12 cellular contexts compared by ENCODE assay signal in the genomic region with DNA sequence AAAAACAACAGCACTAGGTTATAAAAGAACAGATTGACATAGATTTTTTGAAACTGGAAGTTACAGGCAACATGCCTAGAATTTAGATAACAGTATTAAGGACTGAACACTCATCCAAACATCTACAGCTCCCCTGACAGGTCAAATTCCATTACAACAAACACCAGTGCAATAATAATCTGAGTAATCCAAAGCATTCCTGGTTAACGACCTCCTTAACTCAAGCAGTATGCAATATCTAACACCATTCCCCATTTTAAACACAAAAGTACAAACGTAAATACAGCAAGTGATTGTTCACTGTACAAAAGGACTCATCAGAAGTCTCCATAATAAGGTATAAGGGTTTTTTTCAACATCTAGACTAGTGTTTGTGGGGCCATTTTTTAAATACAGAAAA. TPM values are rescaled to one million over a fixed set of nuclear protein-coding genes. Genes with fewer than 3 reads are reported as not detected.
DNase-seq lines count a peak whose midpoint lies in the region; ATAC-seq and TF ChIP-seq lines count a peak whose summit lies in the region.
"Had no signal": no experiment of that assay in that cellular context is flagged by ENCODE, and none has a peak within 500 bp of the region (broad histone marks: within the 10 kb centered on the region; RNA-seq: fewer than 3 reads in every experiment).

No MANE protein-coding gene starts in this region.

- H3K27me3 ChIP-seq in cardiac muscle cell (no peaks in the 10 kb centered on the region), smooth muscle cell (ENCODE audit: low read depth) (no peaks in the 10 kb centered on the region)

- no peaks in the 10 kb centered on the region for H3K9me3 Mint-ChIP-seq in activated naive CD4-positive, alpha-beta T cell treated with anti-CD3 and anti-CD28 coated beads, Interleukin-2, amount 50 U/mL, for 24 hours
- H3K9me3 Mint-ChIP-seq: activated T-cell treated with anti-CD3 and anti-CD28 coated beads, Interleukin-2, amount 50 U/mL, for 4 hours had no signal

- H3K9ac ChIP-seq in smooth muscle cell (ENCODE audit: low read depth): no peak overlapping the region

- peaks cover 99% of the 10 kb centered on the region for H3K79me2 ChIP-seq in smooth muscle cell (ENCODE audit: low read depth)

- H3K36me3 Mint-ChIP-seq in activated naive CD4-positive, alpha-beta T cell treated with anti-CD3 and anti-CD28 coated beads, Interleukin-2, amount 50 U/mL, for 24 hours: peaks cover 12% of the 10 kb centered on the region

- no peaks in the 10 kb centered on the region for H3K36me3 ChIP-seq in cardiac muscle cell
- no peaks in the 10 kb centered on the region for H3K36me3 ChIP-seq in smooth muscle cell (ENCODE audit: low read depth)
- H3K36me3 ChIP-seq: WERI-Rb-1 had no signal

- no peak for DNase-seq in activated naive CD4-positive, alpha-beta T cell treated with anti-CD3 and anti-CD28 coated beads, Interleukin-2, amount 50 U/mL, for 16 hours
- peak; percentile 74 for DNase-seq in astrocyte of the spinal cord (ENCODE audit: low read depth, low spot score)
- peak in 1 of 2 donors; percentile 81 for DNase-seq in cardiac muscle cell (ENCODE audit: low read depth in 1 of 2, low spot score in 1 of 2)
- DNase-seq in smooth muscle cell (lab: John Stamatoyannopoulos, UW; ENCODE audit: unreplicated experiment): no peak
- DNase-seq in activated CD8-positive, alpha-beta memory T cell treated with anti-CD3 and anti-CD28 coated beads, Interleukin-2, amount 50 U/mL, for 4 hours: no peak
- no peak for DNase-seq in NOMO-1 (lab: John Stamatoyannopoulos, UW; ENCODE audit: unreplicated experiment in 2 of 2)
- DNase-seq: activated T-cell treated with anti-CD3 and anti-CD28 coated beads, Interleukin-2, amount 50 U/mL, for 4 hours; NCI-H1694 treated with DMSO at 0.1 percent for 48 hours; WERI-Rb-1 had no signal

- H3K4me1 Mint-ChIP-seq in activated naive CD4-positive, alpha-beta T cell treated with anti-CD3 and anti-CD28 coated beads, Interleukin-2, amount 50 U/mL, for 24 hours: peaks cover 73% of the 10 kb centered on the region

- peak overlapping the region; percentile 66 for H3K27ac Mint-ChIP-seq in activated naive CD4-positive, alpha-beta T cell treated with anti-CD3 and anti-CD28 coated beads, Interleukin-2, amount 50 U/mL, for 24 hours
- H3K27ac Mint-ChIP-seq: B cell had no signal

- no peak overlapping the region for H3K4me3 Mint-ChIP-seq in activated naive CD4-positive, alpha-beta T cell treated with anti-CD3 and anti-CD28 coated beads, Interleukin-2, amount 50 U/mL, for 24 hours
- H3K4me3 Mint-ChIP-seq: activated T-cell treated with anti-CD3 and anti-CD28 coated beads, Interleukin-2, amount 50 U/mL, for 4 hours; B cell had no signal

- H2AFZ ChIP-seq in smooth muscle cell (ENCODE audit: low read depth): no peak overlapping the region

- TF ChIP-seq CTCF in astrocyte of the spinal cord (IDR thresholded peaks at IDR 0.05; ENCODE audit: low read depth, low read length): no peak
- TF ChIP-seq CTCF in cardiac muscle cell (IDR thresholded peaks at IDR 0.05; ENCODE audit: low read depth, low read length): peak; percentile 6
- no peak for TF ChIP-seq CTCF in smooth muscle cell (IDR thresholded peaks at IDR 0.05; ENCODE audit: borderline replicate concordance, insufficient read depth, poor library complexity, severe bottlenecking)

- H3K4me2 ChIP-seq in smooth muscle cell: peak overlapping the region; percentile 73

- H3K27ac ChIP-seq in cardiac muscle cell: peak overlapping the region; percentile 8
- peak overlapping the region; percentile 54 for H3K27ac ChIP-seq in smooth muscle cell (ENCODE audit: low read depth)
- H3K27ac ChIP-seq: WERI-Rb-1 had no signal

- ATAC-seq in GM21515 (IDR thresholded peaks at IDR 0.05; ENCODE audit: unreplicated experiment): no peak
- ATAC-seq: activated T-cell treated with anti-CD3 and anti-CD28 coated beads, Interleukin-2, amount 50 U/mL, for 4 hours had no signal

- H3K4me1 ChIP-seq in cardiac muscle cell (ENCODE audit: low read depth): peaks cover 12% of the 10 kb centered on the region
- peaks cover 42% of the 10 kb centered on the region for H3K4me1 ChIP-seq in smooth muscle cell (ENCODE audit: low read depth)

- no peaks in the 10 kb centered on the region for H3K27me3 Mint-ChIP-seq in activated naive CD4-positive, alpha-beta T cell treated with anti-CD3 and anti-CD28 coated beads, Interleukin-2, amount 50 U/mL, for 24 hours
- H3K27me3 Mint-ChIP-seq: B cell had no signal

- H3K9me3 ChIP-seq in cardiac muscle cell (ENCODE audit: low read depth): no peaks in the 10 kb centered on the region
- H3K9me3 ChIP-seq in smooth muscle cell (replicated peaks; ENCODE audit: low read depth): no peaks in the 10 kb centered on the region

- no peak overlapping the region for H3K4me3 ChIP-seq in astrocyte of the spinal cord (ENCODE audit: low read depth, low read length)
- H3K4me3 ChIP-seq in cardiac muscle cell: no peak overlapping the region
- no peak overlapping the region for H3K4me3 ChIP-seq in smooth muscle cell

- 7% methylated on average over 2 of the region's 2 CpGs for WGBS in smooth muscle cell (ENCODE audit: low lambda C conversion rate)

- in situ Hi-C loops in astrocyte of the spinal cord (cut with HindIII; ENCODE audit: low sequenced_read_pairs): no loop called here

- H3F3A ChIP-seq in smooth muscle cell (ENCODE audit: low read depth): peaks cover 16% of the 10 kb centered on the region

- H4K20me1 ChIP-seq in smooth muscle cell (ENCODE audit: low read depth): no peaks in the 10 kb centered on the region

RNA-seq across cellular contexts. Expression of a gene that starts 30.5 kb away (rescaled TPM):
- total RNA-seq in cardiac muscle cell: 24.4 and 26.9 TPM in 2 replicates
- 38.5 and 39.8 TPM in 2 replicates for polyA plus RNA-seq in cardiac muscle cell
- total RNA-seq in smooth muscle cell: 28.3 and 36.9 TPM in 2 replicates
- 33.7 and 35.8 TPM in 2 replicates for polyA plus RNA-seq in smooth muscle cell
